ENCODE assay signal across 16 cellular contexts in genomic region chr3:71191031-71191482, GRCh38.
DNase-seq lines count a peak whose midpoint lies in the region; TF ChIP-seq lines count a peak whose summit lies in the region.
"Had no signal": no experiment of that assay in that cellular context is flagged by ENCODE, and none has a peak within 500 bp of the region (broad histone marks: within the 10 kb centered on the region; RNA-seq: fewer than 3 reads in every experiment).

No MANE protein-coding gene starts in this region.

- H3K4me1 ChIP-seq in liver (ENCODE audit: control insufficient read depth in 4 of 4, insufficient read depth in 4 of 4, low read length in 3 of 4) (peaks cover 0 to 11% (median under 1%) of the 10 kb centered on the region in 4 donors), vagina (no peaks in the 10 kb centered on the region)
- H3K4me1 ChIP-seq: parathyroid adenoma had no signal

- peak; percentile 8 for DNase-seq in DMS79 treated with DMSO at 0.1 percent for 48 hours (lab: John Stamatoyannopoulos, UW)
- DNase-seq in DMS79 (lab: John Stamatoyannopoulos, UW) = no peak
- DNase-seq in NOMO-1 treated with DMSO at 0.1 percent for 48 hours (lab: John Stamatoyannopoulos, UW; ENCODE audit: unreplicated experiment) = no peak
- no peak for DNase-seq in vagina (ENCODE audit: extremely low spot score in 2 of 2)
- DNase-seq in Ammon's horn (ENCODE audit: low spot score) = no peak
- DNase-seq: activated CD8-positive, alpha-beta memory T cell treated with anti-CD3 and anti-CD28 coated beads, Interleukin-2, amount 50 U/mL, for 48 hours; central memory CD4-positive, alpha-beta T cell; effector CD8-positive, alpha-beta T cell; kidney; NCI-H1048; NCI-H2227 treated with DMSO at 0.1 percent for 48 hours; trophoblast cell had no signal

- H3K36me3 ChIP-seq in liver (ENCODE audit: control insufficient read depth in 4 of 4, insufficient read depth in 3 of 4, low read depth in 1 of 4, low read length in 3 of 4) (no peaks in the 10 kb centered on the region), vagina (no peaks in the 10 kb centered on the region)

- peak; percentile 32 to 39 for TF ChIP-seq RAD21 in liver (IDR thresholded peaks at IDR 0.05)

- H3K27ac ChIP-seq in 22Rv1 = peak overlapping the region; percentile 28
- H3K27ac ChIP-seq in VCaP = peak overlapping the region; percentile 39
- H3K27ac ChIP-seq in liver (ENCODE audit: low read depth in 1 of 2, low read length in 2 of 2) = peak overlapping the region; percentile 49 to 67
- H3K27ac ChIP-seq in vagina = no peak overlapping the region
- H3K27ac ChIP-seq: parathyroid adenoma had no signal

- H3K27me3 ChIP-seq in liver (ENCODE audit: control insufficient read depth in 4 of 4, insufficient read depth in 4 of 4, low read length in 3 of 4) (no peaks in the 10 kb centered on the region), vagina (no peaks in the 10 kb centered on the region)

- WGBS in liver = 31% methylated on average over 4 of the region's 4 CpGs

- intact Hi-C loops in vagina (cut with DNase I) = no loop called here

- TF ChIP-seq CTCF in 22Rv1 (IDR thresholded peaks at IDR 0.05) (no peak), VCaP (conservative IDR thresholded peaks at IDR 0.05) (no peak), liver (IDR thresholded peaks at IDR 0.05; ENCODE audit: low read depth, low read length, missing input control) (no peak), vagina (IDR thresholded peaks at IDR 0.05) (no peak)

- no peak overlapping the region for H3K4me3 ChIP-seq in liver (ENCODE audit: low read depth in 1 of 3, low read length in 3 of 3)
- no peak overlapping the region for H3K4me3 ChIP-seq in vagina

- H3K9me3 ChIP-seq in liver (ENCODE audit: control insufficient read depth in 4 of 4, low read length in 3 of 4) (no peaks in the 10 kb centered on the region), vagina (no peaks in the 10 kb centered on the region)

- no peak overlapping the region for H3K9ac ChIP-seq in liver (ENCODE audit: low read depth in 1 of 2, low read length in 2 of 2)
- H3K9ac ChIP-seq: parathyroid adenoma had no signal

- TF ChIP-seq POLR2A in vagina (IDR thresholded peaks at IDR 0.05) = no peak

TF ChIP-seq in liver, 16 proteins besides CTCF, POLR2A, EP300 and RAD21:
- no peak for TF ChIP-seq NR2F2 (IDR thresholded peaks at IDR 0.05)
- peak; percentile 46 for TF ChIP-seq FOXA2 (IDR thresholded peaks at IDR 0.05)
- TF ChIP-seq ATF3 (IDR thresholded peaks at IDR 0.05) = no peak
- TF ChIP-seq, protein P1, sequence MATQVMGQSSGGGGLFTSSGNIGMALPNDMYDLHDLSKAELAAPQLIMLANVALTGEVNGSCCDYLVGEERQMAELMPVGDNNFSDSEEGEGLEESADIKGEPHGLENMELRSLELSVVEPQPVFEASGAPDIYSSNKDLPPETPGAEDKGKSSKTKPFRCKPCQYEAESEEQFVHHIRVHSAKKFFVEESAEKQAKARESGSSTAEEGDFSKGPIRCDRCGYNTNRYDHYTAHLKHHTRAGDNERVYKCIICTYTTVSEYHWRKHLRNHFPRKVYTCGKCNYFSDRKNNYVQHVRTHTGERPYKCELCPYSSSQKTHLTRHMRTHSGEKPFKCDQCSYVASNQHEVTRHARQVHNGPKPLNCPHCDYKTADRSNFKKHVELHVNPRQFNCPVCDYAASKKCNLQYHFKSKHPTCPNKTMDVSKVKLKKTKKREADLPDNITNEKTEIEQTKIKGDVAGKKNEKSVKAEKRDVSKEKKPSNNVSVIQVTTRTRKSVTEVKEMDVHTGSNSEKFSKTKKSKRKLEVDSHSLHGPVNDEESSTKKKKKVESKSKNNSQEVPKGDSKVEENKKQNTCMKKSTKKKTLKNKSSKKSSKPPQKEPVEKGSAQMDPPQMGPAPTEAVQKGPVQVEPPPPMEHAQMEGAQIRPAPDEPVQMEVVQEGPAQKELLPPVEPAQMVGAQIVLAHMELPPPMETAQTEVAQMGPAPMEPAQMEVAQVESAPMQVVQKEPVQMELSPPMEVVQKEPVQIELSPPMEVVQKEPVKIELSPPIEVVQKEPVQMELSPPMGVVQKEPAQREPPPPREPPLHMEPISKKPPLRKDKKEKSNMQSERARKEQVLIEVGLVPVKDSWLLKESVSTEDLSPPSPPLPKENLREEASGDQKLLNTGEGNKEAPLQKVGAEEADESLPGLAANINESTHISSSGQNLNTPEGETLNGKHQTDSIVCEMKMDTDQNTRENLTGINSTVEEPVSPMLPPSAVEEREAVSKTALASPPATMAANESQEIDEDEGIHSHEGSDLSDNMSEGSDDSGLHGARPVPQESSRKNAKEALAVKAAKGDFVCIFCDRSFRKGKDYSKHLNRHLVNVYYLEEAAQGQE (IDR thresholded peaks at IDR 0.05) = no peak
- peak in 1 of 2 donors; percentile 52 for TF ChIP-seq RXRA (IDR thresholded peaks at IDR 0.05)
- TF ChIP-seq JUND (IDR thresholded peaks at IDR 0.05) = no peak
- TF ChIP-seq, protein P2, sequence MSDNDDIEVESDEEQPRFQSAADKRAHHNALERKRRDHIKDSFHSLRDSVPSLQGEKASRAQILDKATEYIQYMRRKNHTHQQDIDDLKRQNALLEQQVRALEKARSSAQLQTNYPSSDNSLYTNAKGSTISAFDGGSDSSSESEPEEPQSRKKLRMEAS (IDR thresholded peaks at IDR 0.05) = no peak
- peak; percentile 35 to 49 for TF ChIP-seq HNF4A (conservative IDR thresholded peaks at IDR 0.05)
- no peak for TF ChIP-seq TAF1 (conservative IDR thresholded peaks at IDR 0.05)
- TF ChIP-seq HNF4G (IDR thresholded peaks at IDR 0.05) = no peak
- peak; percentile 31 for TF ChIP-seq YY1 (IDR thresholded peaks at IDR 0.05)
- no peak for TF ChIP-seq EGR1 (IDR thresholded peaks at IDR 0.05; ENCODE audit: low read depth in 2 of 2)
- TF ChIP-seq SP1 (IDR thresholded peaks at IDR 0.05) = no peak
- TF ChIP-seq, protein P3, sequence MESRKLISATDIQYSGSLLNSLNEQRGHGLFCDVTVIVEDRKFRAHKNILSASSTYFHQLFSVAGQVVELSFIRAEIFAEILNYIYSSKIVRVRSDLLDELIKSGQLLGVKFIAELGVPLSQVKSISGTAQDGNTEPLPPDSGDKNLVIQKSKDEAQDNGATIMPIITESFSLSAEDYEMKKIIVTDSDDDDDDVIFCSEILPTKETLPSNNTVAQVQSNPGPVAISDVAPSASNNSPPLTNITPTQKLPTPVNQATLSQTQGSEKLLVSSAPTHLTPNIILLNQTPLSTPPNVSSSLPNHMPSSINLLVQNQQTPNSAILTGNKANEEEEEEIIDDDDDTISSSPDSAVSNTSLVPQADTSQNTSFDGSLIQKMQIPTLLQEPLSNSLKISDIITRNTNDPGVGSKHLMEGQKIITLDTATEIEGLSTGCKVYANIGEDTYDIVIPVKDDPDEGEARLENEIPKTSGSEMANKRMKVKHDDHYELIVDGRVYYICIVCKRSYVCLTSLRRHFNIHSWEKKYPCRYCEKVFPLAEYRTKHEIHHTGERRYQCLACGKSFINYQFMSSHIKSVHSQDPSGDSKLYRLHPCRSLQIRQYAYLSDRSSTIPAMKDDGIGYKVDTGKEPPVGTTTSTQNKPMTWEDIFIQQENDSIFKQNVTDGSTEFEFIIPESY (IDR thresholded peaks at IDR 0.05) = no peak
- peak; percentile 24 for TF ChIP-seq FOXA1 (IDR thresholded peaks at IDR 0.05)
- TF ChIP-seq GABPA (IDR thresholded peaks at IDR 0.05 in 1 of 2, conservative IDR thresholded peaks at IDR 0.05 in 1 of 2) = no peak
